Comparison of ENCODE assay signal across 8 cellular contexts in genomic region chr3:195863121-195864061, GRCh38. TPM values are rescaled to one million over a fixed set of nuclear protein-coding genes. Genes with fewer than 3 reads are reported as not detected.
DNase-seq lines count a peak whose midpoint lies in the region; ATAC-seq, FAIRE-seq and TF ChIP-seq lines count a peak whose summit lies in the region.

No MANE protein-coding gene starts in this region.

- no peak overlapping the region for H3K4me3 Mint-ChIP-seq in activated T-helper 17 cell treated with anti-CD3 and anti-CD28 coated beads, Interleukin-2, amount 50 U/mL, for 72 hours
- no peak overlapping the region for H3K4me3 Mint-ChIP-seq in stimulated activated naive CD8-positive, alpha-beta T cell treated with anti-CD3 and anti-CD28 coated beads, Interleukin-15, Interleukin-2, amounts not matched to agents 100 ng/mL and 50 ng/mL, for 24 hours

- H3K4me1 Mint-ChIP-seq in activated T-helper 17 cell treated with anti-CD3 and anti-CD28 coated beads, Interleukin-2, amount 50 U/mL, for 72 hours: no peaks in the 10 kb centered on the region
- peaks cover 4% of the 10 kb centered on the region for H3K4me1 Mint-ChIP-seq in stimulated activated naive CD8-positive, alpha-beta T cell treated with anti-CD3 and anti-CD28 coated beads, Interleukin-15, Interleukin-2, amounts not matched to agents 100 ng/mL and 50 ng/mL, for 24 hours (ENCODE audit: low read depth)

- ATAC-seq in HG03108 (IDR thresholded peaks at IDR 0.05; ENCODE audit: unreplicated experiment): peak; percentile 79
- peak; percentile 94 for ATAC-seq in activated T-helper 17 cell treated with anti-CD3 and anti-CD28 coated beads, Interleukin-2, amount 50 U/mL, for 72 hours (replicated peaks)
- ATAC-seq in GM19397 (IDR thresholded peaks at IDR 0.05; ENCODE audit: unreplicated experiment): no peak

- H3K4me3 ChIP-seq in fibroblast of pulmonary artery (replicated peaks; ENCODE audit: low read depth, low read length): no peak overlapping the region

- H3K36me3 Mint-ChIP-seq in activated T-helper 17 cell treated with anti-CD3 and anti-CD28 coated beads, Interleukin-2, amount 50 U/mL, for 72 hours (ENCODE audit: low read depth): peaks cover 13% of the 10 kb centered on the region
- peaks cover 4% of the 10 kb centered on the region for H3K36me3 Mint-ChIP-seq in stimulated activated naive CD8-positive, alpha-beta T cell treated with anti-CD3 and anti-CD28 coated beads, Interleukin-15, Interleukin-2, amounts not matched to agents 100 ng/mL and 50 ng/mL, for 24 hours (ENCODE audit: low read depth)

- peak; percentile 95 for TF ChIP-seq CTCF in fibroblast of pulmonary artery (IDR thresholded peaks at IDR 0.05; ENCODE audit: low read length, missing control alignments)

- H3K27me3 Mint-ChIP-seq in activated T-helper 17 cell treated with anti-CD3 and anti-CD28 coated beads, Interleukin-2, amount 50 U/mL, for 72 hours: no peaks in the 10 kb centered on the region
- H3K27me3 Mint-ChIP-seq in stimulated activated naive CD8-positive, alpha-beta T cell treated with anti-CD3 and anti-CD28 coated beads, Interleukin-15, Interleukin-2, amounts not matched to agents 100 ng/mL and 50 ng/mL, for 24 hours: peaks cover 4% of the 10 kb centered on the region

- DNase-seq in COR-L47 (lab: John Stamatoyannopoulos, UW) (peak; percentile 53), RCC 7860 (ENCODE audit: low spot score) (peak; percentile 61), fibroblast of pulmonary artery (ENCODE audit: low read depth) (peak; percentile 92), non-pigmented ciliary epithelial cell (ENCODE audit: low read depth) (peak; percentile 51)

- H3K9me3 Mint-ChIP-seq in activated T-helper 17 cell treated with anti-CD3 and anti-CD28 coated beads, Interleukin-2, amount 50 U/mL, for 72 hours: no peaks in the 10 kb centered on the region
- H3K9me3 Mint-ChIP-seq in stimulated activated naive CD8-positive, alpha-beta T cell treated with anti-CD3 and anti-CD28 coated beads, Interleukin-15, Interleukin-2, amounts not matched to agents 100 ng/mL and 50 ng/mL, for 24 hours: no peaks in the 10 kb centered on the region

- no peak for FAIRE-seq in RCC 7860 (lab: Jason Lieb, UNC)

- H3K27ac Mint-ChIP-seq in activated T-helper 17 cell treated with anti-CD3 and anti-CD28 coated beads, Interleukin-2, amount 50 U/mL, for 72 hours: peak overlapping the region; percentile 63
- peak overlapping the region; percentile 26 for H3K27ac Mint-ChIP-seq in stimulated activated naive CD8-positive, alpha-beta T cell treated with anti-CD3 and anti-CD28 coated beads, Interleukin-15, Interleukin-2, amounts not matched to agents 100 ng/mL and 50 ng/mL, for 24 hours

RNA-seq across cellular contexts. Expression of gene TNK2, which starts 45.0 kb away (rescaled TPM):
- total RNA-seq in activated T-helper 17 cell treated with anti-CD3 and anti-CD28 coated beads, Interleukin-2, amount 50 U/mL, for 72 hours: 10 to 100 TPM; 56.5 to 67.7 TPM

RNA-seq across cellular contexts. Expression of gene MUC4, which starts 51.7 kb away (rescaled TPM):
- total RNA-seq in activated T-helper 17 cell treated with anti-CD3 and anti-CD28 coated beads, Interleukin-2, amount 50 U/mL, for 72 hours: 1 to 10 TPM; 2.4 to 3.1 TPM
